In the genomic region with DNA sequence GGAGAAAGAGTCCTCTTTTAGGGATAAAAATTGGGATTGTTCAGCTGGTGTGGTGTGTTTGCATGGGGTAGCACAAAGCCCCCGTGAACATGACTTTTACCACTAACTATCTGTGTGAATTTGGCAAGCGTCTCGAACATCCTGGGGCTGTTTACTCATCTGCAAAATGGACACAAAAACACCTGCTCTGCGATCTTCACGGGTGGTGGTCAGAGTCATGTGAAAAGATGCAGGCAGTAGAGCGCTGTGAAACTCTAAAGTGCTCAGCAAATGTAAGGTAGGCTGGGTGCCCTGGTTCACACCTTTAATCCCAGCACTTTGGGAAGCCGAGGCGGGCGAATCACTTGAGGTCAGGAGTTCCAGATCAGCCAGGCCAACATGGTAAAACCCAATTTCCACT, we compare ENCODE assay signal across 3 cellular contexts. TPM values are rescaled to one million over a fixed set of nuclear protein-coding genes. Genes with fewer than 3 reads are reported as not detected.
"Had no signal": no experiment of that assay in that cellular context is flagged by ENCODE, and none has a peak within 500 bp of the region (broad histone marks: within the 10 kb centered on the region; RNA-seq: fewer than 3 reads in every experiment).

No MANE protein-coding gene starts in this region.

RNA-seq across cellular contexts. Expression of gene NUDT4B, which starts 27.7 kb away (rescaled TPM):
- total RNA-seq: activated CD8-positive, alpha-beta T cell treated with anti-CD3 and anti-CD28 coated beads, Interleukin-2, amount 10 ng/mL, durations not matched to agents 7 days and 5 days; activated naive CD8-positive, alpha-beta T cell treated with anti-CD3 and anti-CD28 coated beads, Interleukin-2, amount 10 ng/mL, durations not matched to agents 7 days and 5 days had no signal
- polyA plus RNA-seq: cardiac muscle cell had no signal
